ENCODE assay signal across 4 cellular contexts in the genomic region with DNA sequence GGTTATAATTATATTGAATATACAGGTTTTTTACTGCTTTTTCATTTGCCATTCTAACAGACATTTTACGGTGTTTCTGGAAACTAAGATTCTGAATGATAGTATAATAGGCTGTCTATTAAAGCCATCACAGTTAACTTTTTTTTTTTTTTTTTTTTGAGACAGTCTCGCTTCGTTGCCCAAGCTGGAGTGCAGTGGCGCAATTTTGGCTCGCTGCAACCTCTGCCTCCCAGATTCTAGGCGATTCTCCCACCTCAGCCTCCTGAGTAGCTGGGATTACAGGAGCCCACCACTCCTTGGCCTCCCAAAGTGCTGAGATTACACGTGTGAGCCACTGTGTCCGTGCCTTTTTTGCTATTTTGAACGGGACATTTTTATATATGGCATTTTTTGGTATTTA. TPM values are rescaled to one million over a fixed set of nuclear protein-coding genes. Genes with fewer than 3 reads are reported as not detected.
"Had no signal": no experiment of that assay in that cellular context is flagged by ENCODE, and none has a peak within 500 bp of the region (broad histone marks: within the 10 kb centered on the region; RNA-seq: fewer than 3 reads in every experiment).

No MANE protein-coding gene starts in this region.

- ATAC-seq: GM12878 had no signal

- DNase-seq: GDM1, GF-D8 had no signal

RNA-seq across cellular contexts. Expression of a gene that starts 4.4 kb away (rescaled TPM):
- total RNA-seq: G401, GM12878 had no signal

RNA-seq across cellular contexts. Expression of a gene that starts 55.5 kb away (rescaled TPM):
- total RNA-seq: G401, GM12878 had no signal
